Comparison of ENCODE assay signal across 1 cellular context in genomic region chr22:17589810-17590375, GRCh38.
TF ChIP-seq lines count a peak whose summit lies in the region.

No MANE protein-coding gene starts in this region.

TF ChIP-seq in HepG2, 621 proteins besides CTCF, POLR2A, EP300 and RAD21:
- TF ChIP-seq CREBL2 (CRISPR knock-in tag; IDR thresholded peaks at IDR 0.05; ENCODE audit: borderline replicate concordance) (no peak), RBM22 (optimal IDR thresholded peaks at IDR 0.05; ENCODE audit: low read length) (peak; percentile 70), MXD3 (CRISPR knock-in tag; IDR thresholded peaks at IDR 0.05) (no peak)
